Comparison of ENCODE assay signal across 12 cellular contexts in genomic region chr2:101983928-101984327, GRCh38. TPM values are rescaled to one million over a fixed set of nuclear protein-coding genes. Genes with fewer than 3 reads are reported as not detected.
DNase-seq lines count a peak whose midpoint lies in the region; ATAC-seq and TF ChIP-seq lines count a peak whose summit lies in the region.
"Had no signal": no experiment of that assay in that cellular context is flagged by ENCODE, and none has a peak within 500 bp of the region (broad histone marks: within the 10 kb centered on the region; RNA-seq: fewer than 3 reads in every experiment).

No MANE protein-coding gene starts in this region.

- H3K27ac ChIP-seq in PC-3 (ENCODE audit: low read length) = peak overlapping the region; percentile 98
- no peak overlapping the region for H3K27ac ChIP-seq in fibroblast of lung (ENCODE audit: insufficient read depth, low read length)

- H3K79me2 ChIP-seq in PC-3 (ENCODE audit: low read length) (no peaks in the 10 kb centered on the region), fibroblast of lung (ENCODE audit: control insufficient read depth, insufficient read depth, low read length) (no peaks in the 10 kb centered on the region)

- 0 out of 2 replicates have a peak overlapping the region, but pooled peaks have one; percentile 60 for H2AFZ ChIP-seq in PC-3 (ENCODE audit: low read length)
- H2AFZ ChIP-seq in fibroblast of lung (ENCODE audit: low read length) = no peak overlapping the region

- peak; percentile 44 for ATAC-seq in PC-3
- no peak for ATAC-seq in HG02885 (IDR thresholded peaks at IDR 0.05; ENCODE audit: poor library complexity, unreplicated experiment)

- H4K20me1 ChIP-seq in PC-3 (ENCODE audit: low read length) (no peaks in the 10 kb centered on the region), fibroblast of lung (ENCODE audit: control insufficient read depth, extremely low read depth, insufficient read depth, low read length) (no peaks in the 10 kb centered on the region)

- peak overlapping the region; percentile 67 for H3K4me2 ChIP-seq in PC-3 (ENCODE audit: low read length)
- H3K4me2 ChIP-seq in fibroblast of lung (ENCODE audit: extremely low read depth, insufficient read depth, low read length) = no peak overlapping the region

- H3K9ac ChIP-seq in PC-3 (ENCODE audit: low read length) (0 out of 2 replicates have a peak overlapping the region, but pooled peaks have one; percentile 46), fibroblast of lung (ENCODE audit: insufficient read depth, low read length) (no peak overlapping the region)

- intact Hi-C loops in PC-3 (cut with micrococcal nuclease) = loop anchor here (1.0 to 5.0 kb wide), 3 partner anchors 32 to 100 kb away; no protein-coding TSS in a partner anchor

- H3K4me1 ChIP-seq in PC-3 (ENCODE audit: insufficient read depth, low read length) (peaks cover 47% of the 10 kb centered on the region), fibroblast of lung (ENCODE audit: control insufficient read depth, extremely low read depth, insufficient read depth, low read length) (no peaks in the 10 kb centered on the region)

- BruUV-seq in PC-3 (replicated peaks; lab: Mats Ljungman, UMichigan) = TSS peak; percentile 60

- CTCF ChIA-PET in PC-3 (lab: Charles Lee) = no interaction called here

- DNase-seq in G401 (ENCODE audit: low spot score) = peak; percentile 11
- DNase-seq in PC-3 = peak; percentile 61
- peak in 1 of 2 donors; percentile 45 for DNase-seq in fibroblast of lung (ENCODE audit: low read depth in 2 of 2)
- DNase-seq in retinal pigment epithelial cell (ENCODE audit: low read depth) = no peak
- no peak for DNase-seq in NCI-H1048 (lab: John Stamatoyannopoulos, UW)
- DNase-seq in GM19240 (ENCODE audit: insufficient read length, low spot score) = no peak
- DNase-seq in NCI-H524 treated with DMSO at 0.1 percent for 48 hours (lab: John Stamatoyannopoulos, UW) = no peak
- DNase-seq: activated naive CD4-positive, alpha-beta T cell treated with anti-CD3 and anti-CD28 coated beads for 36 hours; stimulated activated naive CD4-positive, alpha-beta T cell had no signal

- H3F3A ChIP-seq in PC-3 (ENCODE audit: low read length, unreplicated experiment) = no peaks in the 10 kb centered on the region

- H3K4me3 ChIP-seq in PC-3 (ENCODE audit: low read length) (0 out of 2 replicates have a peak overlapping the region, but pooled peaks have one; percentile 12), fibroblast of lung (replicated peaks in 1 of 4; ENCODE audit: control extremely low read depth in 1 of 4, insufficient read depth in 1 of 4, low read depth in 3 of 4, low read length in 4 of 4) (no peak overlapping the region), retinal pigment epithelial cell (ENCODE audit: low read length) (no peak overlapping the region)

- no peaks in the 10 kb centered on the region for H3K27me3 ChIP-seq in PC-3 (ENCODE audit: low read length)
- peaks cover 13% of the 10 kb centered on the region for H3K27me3 ChIP-seq in fibroblast of lung (ENCODE audit: control insufficient read depth, insufficient read depth, low read length)

- H3K9me3 ChIP-seq in PC-3 (ENCODE audit: low read length) (no peaks in the 10 kb centered on the region), fibroblast of lung (ENCODE audit: control insufficient read depth, insufficient read depth, low read depth, low read length) (no peaks in the 10 kb centered on the region)

- TF ChIP-seq CTCF in PC-3 (conservative IDR thresholded peaks at IDR 0.05; ENCODE audit: low read depth, low read length) (peak; percentile 70), fibroblast of lung (conservative IDR thresholded peaks at IDR 0.05 in 1 of 2, IDR thresholded peaks at IDR 0.05 in 1 of 2; ENCODE audit: low read depth in 1 of 2, low read length in 2 of 2) (peak; percentile 54 to 64), retinal pigment epithelial cell (conservative IDR thresholded peaks at IDR 0.05; ENCODE audit: low read depth, low read length) (peak; percentile 44)

- H3K9me2 ChIP-seq in PC-3 (replicated peaks; ENCODE audit: low read length) = no peaks in the 10 kb centered on the region

- POLR2A ChIA-PET in PC-3 (lab: Charles Lee; ENCODE audit: unreplicated experiment) = no interaction called here

- in situ Hi-C loops in G401 (cut with HindIII; ENCODE audit: low sequenced_read_pairs) = no loop called here

- H3K36me3 ChIP-seq in PC-3 (ENCODE audit: low read depth, low read length) = no peaks in the 10 kb centered on the region
- H3K36me3 ChIP-seq in fibroblast of lung (ENCODE audit: control insufficient read depth, insufficient read depth, low read length) = no peaks in the 10 kb centered on the region

RNA-seq across cellular contexts. Expression of gene IL1R2, which starts 7.8 kb away (rescaled TPM):
- not detected in 2 replicates for total RNA-seq in G401 (2014; rRNA removed; shearing (Covaris generic))
- total RNA-seq in PC-3 (2014; rRNA removed) (5.6 and 6.0 TPM in 2 replicates), fibroblast of lung (0.17 and 1.0 TPM in 2 replicates)
- polyA plus RNA-seq in fibroblast of lung = 0.20 and 0.51 TPM in 2 replicates
- 0.23 and 0.27 TPM in 2 replicates for polyA plus RNA-seq in fibroblast of lung (2012)
- polyA minus RNA-seq in fibroblast of lung (ENCODE audit: low replicate concordance) = not detected in 2 replicates
- total RNA-seq: M059J; T-helper 2 cell treated with Interferon-gamma antibody and Interleukin-4, amounts not matched to agents 100 ng/mL and 5 ng/mL, for 36 hours had no signal

Comparison
In these comparisons a context has a peak if more than half of its experiments do, and no peak if none do; other contexts are left out.
1. DNase-seq: peak in G401 (single experiment) and PC-3 (single experiment); none in retinal pigment epithelial cell (single experiment), NCI-H1048 (single experiment), GM19240 (single experiment) and NCI-H524 treated with DMSO at 0.1 percent for 48 hours (single experiment).
2. Peak in every context shown above with its lines, with median percentiles within 50 percentile points of each other: CTCF ChIP-seq.